ENCODE assay signal across 8 cellular contexts in the genomic region with DNA sequence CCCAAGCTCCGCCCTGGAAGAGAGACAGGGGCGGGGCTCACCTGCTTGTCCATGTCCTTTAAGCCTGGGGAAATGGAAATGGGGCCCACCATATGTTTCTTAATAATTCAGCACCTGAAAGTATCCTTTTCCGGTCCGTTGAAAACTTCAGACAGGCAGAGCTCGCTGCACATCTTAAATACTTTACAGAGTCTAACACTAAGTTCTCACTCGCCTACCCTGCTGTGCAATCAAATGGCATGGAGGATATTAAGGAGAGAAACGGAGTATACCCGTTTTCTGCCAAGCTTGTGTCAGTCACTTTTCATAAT. TPM values are rescaled to one million over a fixed set of nuclear protein-coding genes. Genes with fewer than 3 reads are reported as not detected.
DNase-seq lines count a peak whose midpoint lies in the region; ATAC-seq lines count a peak whose summit lies in the region.

No MANE protein-coding gene starts in this region.

- H3K27ac ChIP-seq in iPS-20b (ENCODE audit: low read length) = no peak overlapping the region
- peak overlapping the region; percentile 86 for H3K27ac ChIP-seq in subcutaneous abdominal adipose tissue (ENCODE audit: low read depth, low read length)

- H3K9me3 ChIP-seq in iPS-20b (ENCODE audit: insufficient read depth, low read depth, low read length) = no peaks in the 10 kb centered on the region
- no peaks in the 10 kb centered on the region for H3K9me3 ChIP-seq in subcutaneous abdominal adipose tissue (ENCODE audit: control insufficient read depth in 5 of 5, low read length in 5 of 5)

- H3K36me3 ChIP-seq in iPS-20b (ENCODE audit: insufficient read depth, low read depth, low read length) (peaks cover 21% of the 10 kb centered on the region), subcutaneous abdominal adipose tissue (ENCODE audit: control insufficient read depth in 5 of 5, insufficient read depth in 5 of 5, low read length in 5 of 5) (peaks cover 0 to 16% (median 15%) of the 10 kb centered on the region in 5 donors)

- H3K9me3 Mint-ChIP-seq in T-helper 2 cell treated with Interferon-gamma antibody and Interleukin-4, amounts not matched to agents 5 μg/mL and 100 μg/mL, for 36 hours = no peaks in the 10 kb centered on the region
- no peaks in the 10 kb centered on the region for H3K9me3 Mint-ChIP-seq in activated T-helper 17 cell treated with anti-CD3 and anti-CD28 coated beads, Interleukin-2, amount 50 U/mL, for 72 hours

- peak overlapping the region; percentile 79 for H3K27ac Mint-ChIP-seq in T-helper 2 cell treated with Interferon-gamma antibody and Interleukin-4, amounts not matched to agents 5 μg/mL and 100 μg/mL, for 36 hours
- H3K27ac Mint-ChIP-seq in activated T-helper 17 cell treated with anti-CD3 and anti-CD28 coated beads, Interleukin-2, amount 50 U/mL, for 72 hours = peak overlapping the region; percentile 64

- H3K9ac ChIP-seq in iPS-20b (ENCODE audit: low read depth, low read length) = peak overlapping the region; percentile 41; the same call in 1 of the 2 replicates
- no peak overlapping the region for H3K9ac ChIP-seq in subcutaneous abdominal adipose tissue (ENCODE audit: low read length in 5 of 5)

- no peaks in the 10 kb centered on the region for H3K27me3 ChIP-seq in iPS-20b (ENCODE audit: insufficient read depth, low read length)
- H3K27me3 ChIP-seq in subcutaneous abdominal adipose tissue (ENCODE audit: control insufficient read depth in 5 of 5, insufficient read depth in 4 of 5, low read length in 5 of 5) = no peaks in the 10 kb centered on the region

- DNase-seq in T-helper 2 cell treated with Interferon-gamma antibody and Interleukin-4, amounts not matched to agents 5 μg/mL and 100 μg/mL, for 36 hours (ENCODE audit: low spot score) = no peak
- DNase-seq in T-helper 2 cell (no peak), UCSD-AML1 (lab: John Stamatoyannopoulos, UW; ENCODE audit: unreplicated experiment) (no peak), GM19240 (ENCODE audit: insufficient read length, low spot score) (no peak)

- ATAC-seq in activated T-helper 17 cell treated with anti-CD3 and anti-CD28 coated beads, Interleukin-2, amount 50 U/mL, for 72 hours (replicated peaks) = no peak
- ATAC-seq in GM21447 (IDR thresholded peaks at IDR 0.05; ENCODE audit: unreplicated experiment) = no peak

- H3K4me1 Mint-ChIP-seq in T-helper 2 cell treated with Interferon-gamma antibody and Interleukin-4, amounts not matched to agents 5 μg/mL and 100 μg/mL, for 36 hours (ENCODE audit: low read depth) = peaks cover 27% of the 10 kb centered on the region
- H3K4me1 Mint-ChIP-seq in activated T-helper 17 cell treated with anti-CD3 and anti-CD28 coated beads, Interleukin-2, amount 50 U/mL, for 72 hours = peaks cover 11% of the 10 kb centered on the region

- H3K4me3 ChIP-seq in iPS-20b (ENCODE audit: low read length) (peak overlapping the region; percentile 90), subcutaneous abdominal adipose tissue (ENCODE audit: low read depth in 1 of 5, low read length in 5 of 5) (peak overlapping the region; percentile 41 to 92 (median 86))

- H3K4me3 Mint-ChIP-seq in T-helper 2 cell treated with Interferon-gamma antibody and Interleukin-4, amounts not matched to agents 5 μg/mL and 100 μg/mL, for 36 hours = peak overlapping the region; percentile 96
- peak overlapping the region; percentile 99 for H3K4me3 Mint-ChIP-seq in activated T-helper 17 cell treated with anti-CD3 and anti-CD28 coated beads, Interleukin-2, amount 50 U/mL, for 72 hours

- H3K36me3 Mint-ChIP-seq in T-helper 2 cell treated with Interferon-gamma antibody and Interleukin-4, amounts not matched to agents 5 μg/mL and 100 μg/mL, for 36 hours (ENCODE audit: low read depth) = peaks cover 34% of the 10 kb centered on the region
- peaks cover 29% of the 10 kb centered on the region for H3K36me3 Mint-ChIP-seq in activated T-helper 17 cell treated with anti-CD3 and anti-CD28 coated beads, Interleukin-2, amount 50 U/mL, for 72 hours (ENCODE audit: low read depth)

- peaks cover 8% of the 10 kb centered on the region; the same call in 1 of the 2 replicates for H3K4me1 ChIP-seq in iPS-20b (ENCODE audit: insufficient read depth, low read length)
- peaks cover 5 to 30% (median 18%) of the 10 kb centered on the region in 5 donors for H3K4me1 ChIP-seq in subcutaneous abdominal adipose tissue (ENCODE audit: control insufficient read depth in 5 of 5, insufficient read depth in 5 of 5, low read length in 5 of 5)

- H3K27me3 Mint-ChIP-seq in T-helper 2 cell treated with Interferon-gamma antibody and Interleukin-4, amounts not matched to agents 5 μg/mL and 100 μg/mL, for 36 hours (ENCODE audit: low read depth) = no peaks in the 10 kb centered on the region
- H3K27me3 Mint-ChIP-seq in activated T-helper 17 cell treated with anti-CD3 and anti-CD28 coated beads, Interleukin-2, amount 50 U/mL, for 72 hours = no peaks in the 10 kb centered on the region

RNA-seq across cellular contexts. Expression of a gene that starts 0.5 kb away (rescaled TPM):
- total RNA-seq in activated T-helper 17 cell treated with anti-CD3 and anti-CD28 coated beads, Interleukin-2, amount 50 U/mL, for 72 hours = 10 to 100 TPM; 26.6 to 39.8 TPM

RNA-seq across cellular contexts. Expression of a gene that starts 37.8 kb away (rescaled TPM):
- total RNA-seq in activated T-helper 17 cell treated with anti-CD3 and anti-CD28 coated beads, Interleukin-2, amount 50 U/mL, for 72 hours = 10 to 100 TPM; 38.6 to 45.3 TPM

RNA-seq across cellular contexts. Expression of a gene that starts 37.9 kb away (rescaled TPM):
- 10 to 100 TPM; 63.1 to 82.5 TPM for total RNA-seq in activated T-helper 17 cell treated with anti-CD3 and anti-CD28 coated beads, Interleukin-2, amount 50 U/mL, for 72 hours
